ENCODE assay signal across 11 cellular contexts in genomic region chr1:156524481-156524869, GRCh38. TPM values are rescaled to one million over a fixed set of nuclear protein-coding genes. Genes with fewer than 3 reads are reported as not detected.
A peak's percentile ranks its signal among the peaks of the same experiment; 100 is the strongest.
DNase-seq lines count a peak whose midpoint lies in the region; ATAC-seq and TF ChIP-seq lines count a peak whose summit lies in the region.
"Had no signal": no experiment of that assay in that cellular context is flagged by ENCODE, and none has a peak within 500 bp of the region (broad histone marks: within the 10 kb centered on the region; RNA-seq: fewer than 3 reads in every experiment).

No MANE protein-coding gene starts in this region.

- peaks cover 44% of the 10 kb centered on the region for H3K4me1 Mint-ChIP-seq in activated naive CD8-positive, alpha-beta T cell treated with anti-CD3 and anti-CD28 coated beads, Interleukin-2, amount 10 ng/mL, durations not matched to agents 7 days and 5 days
- H3K4me1 Mint-ChIP-seq in type B pancreatic cell (ENCODE audit: unreplicated experiment) = peaks cover 10% of the 10 kb centered on the region
- H3K4me1 Mint-ChIP-seq in endothelial cell (ENCODE audit: unreplicated experiment) = peaks cover 18% of the 10 kb centered on the region

- H3K36me3 Mint-ChIP-seq in activated naive CD8-positive, alpha-beta T cell treated with anti-CD3 and anti-CD28 coated beads, Interleukin-2, amount 10 ng/mL, durations not matched to agents 7 days and 5 days = peaks cover 30% of the 10 kb centered on the region
- peaks cover 16% of the 10 kb centered on the region for H3K36me3 Mint-ChIP-seq in type B pancreatic cell
- peaks cover 19% of the 10 kb centered on the region for H3K36me3 Mint-ChIP-seq in endothelial cell (ENCODE audit: low read depth, unreplicated experiment)

- H3K36me3 ChIP-seq in right atrium auricular region = no peaks in the 10 kb centered on the region

- ATAC-seq in Right ventricle myocardium inferior = peak; percentile 71
- peak; percentile 72 for ATAC-seq in activated naive CD8-positive, alpha-beta T cell treated with anti-CD3 and anti-CD28 coated beads, Interleukin-2, amount 10 ng/mL, durations not matched to agents 7 days and 5 days (ENCODE audit: low read depth)

- CTCF ChIA-PET in HEK293T (lab: Yijun Ruan, JAX) = interaction anchor here (1.3 to 1.9 kb wide), 2 partner anchors 67 to 79 kb away, joined by 4 to 6 read pairs; no protein-coding TSS in a partner anchor

- H3K4me3 ChIP-seq in right atrium auricular region = no peak overlapping the region

- H3K9me3 Mint-ChIP-seq in activated naive CD8-positive, alpha-beta T cell treated with anti-CD3 and anti-CD28 coated beads, Interleukin-2, amount 10 ng/mL, durations not matched to agents 7 days and 5 days = no peaks in the 10 kb centered on the region
- no peaks in the 10 kb centered on the region for H3K9me3 Mint-ChIP-seq in type B pancreatic cell
- no peaks in the 10 kb centered on the region for H3K9me3 Mint-ChIP-seq in endothelial cell (ENCODE audit: unreplicated experiment)

- DNase-seq in Right ventricle myocardium inferior (ENCODE audit: missing footprints) (no peak), right atrium auricular region (ENCODE audit: low spot score) (no peak), MV-4-11 (lab: John Stamatoyannopoulos, UW) (peak; percentile 96), type B pancreatic cell (ENCODE audit: extremely low spot score, unreplicated experiment) (no peak), HEK293T (ENCODE audit: extremely low spot score) (no peak), cerebellar cortex (ENCODE audit: low spot score) (no peak), endothelial cell (ENCODE audit: low spot score) (no peak)
- DNase-seq in activated naive CD8-positive, alpha-beta T cell treated with anti-CD3 and anti-CD28 coated beads, Interleukin-2, amount 10 ng/mL, durations not matched to agents 7 days and 5 days = peak; percentile 42

- H3K27ac Mint-ChIP-seq in activated naive CD8-positive, alpha-beta T cell treated with anti-CD3 and anti-CD28 coated beads, Interleukin-2, amount 10 ng/mL, durations not matched to agents 7 days and 5 days = peak overlapping the region; percentile 97
- H3K27ac Mint-ChIP-seq in type B pancreatic cell (peak overlapping the region; percentile 57), endothelial cell (ENCODE audit: unreplicated experiment) (no peak overlapping the region)

- peaks cover 0 to 13% of the 10 kb centered on the region in 2 donors for H3K4me1 ChIP-seq in right atrium auricular region
- H3K4me1 ChIP-seq: parathyroid adenoma had no signal

- no peak for TF ChIP-seq CTCF in right atrium auricular region (IDR thresholded peaks at IDR 0.05)
- TF ChIP-seq CTCF in type B pancreatic cell (conservative IDR thresholded peaks at IDR 0.05) = no peak
- no peak for TF ChIP-seq CTCF in endothelial cell (IDR thresholded peaks at IDR 0.05; ENCODE audit: unreplicated experiment)

- H3K9me3 ChIP-seq in right atrium auricular region = no peaks in the 10 kb centered on the region

- no peaks in the 10 kb centered on the region for H3K27me3 ChIP-seq in right atrium auricular region

- H3K27me3 Mint-ChIP-seq in activated naive CD8-positive, alpha-beta T cell treated with anti-CD3 and anti-CD28 coated beads, Interleukin-2, amount 10 ng/mL, durations not matched to agents 7 days and 5 days = no peaks in the 10 kb centered on the region
- H3K27me3 Mint-ChIP-seq in type B pancreatic cell (no peaks in the 10 kb centered on the region), endothelial cell (ENCODE audit: unreplicated experiment) (peaks cover 3% of the 10 kb centered on the region)

- POLR2A ChIA-PET in activated naive CD8-positive, alpha-beta T cell treated with anti-CD3 and anti-CD28 coated beads, Interleukin-2, amount 10 ng/mL, durations not matched to agents 7 days and 5 days (lab: Charles Lee) = interaction anchor here (0.5 to 4.2 kb wide), 10 partner anchors 16 to 70 kb away, joined by 3 to 61 read pairs (median 4); partner anchors contain the start of gene MEF2D
- POLR2A ChIA-PET in HEK293T (lab: Yijun Ruan, JAX) = interaction anchor here (1.0 to 2.1 kb wide), 2 partner anchors 19 to 67 kb away, joined by 4 to 8 read pairs; no protein-coding TSS in a partner anchor

- intact Hi-C loops in Right ventricle myocardium inferior (cut with DNase I) = no loop called here

- H3K27ac ChIP-seq in right atrium auricular region = peak overlapping the region in 1 of 2 donors; percentile 9
- H3K27ac ChIP-seq: C4-2B, parathyroid adenoma had no signal

- H3K4me3 Mint-ChIP-seq in activated naive CD8-positive, alpha-beta T cell treated with anti-CD3 and anti-CD28 coated beads, Interleukin-2, amount 10 ng/mL, durations not matched to agents 7 days and 5 days = peak overlapping the region; percentile 83
- H3K4me3 Mint-ChIP-seq in type B pancreatic cell = peak overlapping the region; percentile 36
- H3K4me3 Mint-ChIP-seq in endothelial cell (ENCODE audit: unreplicated experiment) = no peak overlapping the region

TF ChIP-seq in HEK293T, 16 proteins besides CTCF, POLR2A, EP300 and RAD21:
- TF ChIP-seq BHLHE40 (IDR thresholded peaks at IDR 0.05; ENCODE audit: borderline replicate concordance) (no peak), FOXA1 (IDR thresholded peaks at IDR 0.05) (no peak), SUZ12 (IDR thresholded peaks at IDR 0.05) (no peak), FOXK2 (IDR thresholded peaks at IDR 0.05) (no peak), ARNT (IDR thresholded peaks at IDR 0.05) (no peak), HDGF (IDR thresholded peaks at IDR 0.05; ENCODE audit: borderline replicate concordance) (no peak), ELF4 (IDR thresholded peaks at IDR 0.05) (no peak), L3MBTL2 (conservative IDR thresholded peaks at IDR 0.05) (no peak), LEF1 (IDR thresholded peaks at IDR 0.05; ENCODE audit: borderline replicate concordance) (no peak), CTBP1 (IDR thresholded peaks at IDR 0.05; ENCODE audit: borderline replicate concordance) (no peak), TARDBP (IDR thresholded peaks at IDR 0.05) (no peak), PKNOX1 (IDR thresholded peaks at IDR 0.05) (no peak), FOXM1 (IDR thresholded peaks at IDR 0.05; ENCODE audit: borderline replicate concordance) (no peak), ZNF384 (IDR thresholded peaks at IDR 0.05) (no peak), SP1 (IDR thresholded peaks at IDR 0.05) (no peak), NFRKB (IDR thresholded peaks at IDR 0.05) (no peak)

RNA-seq across cellular contexts. Expression of gene MEF2D, which starts 23.9 kb away (rescaled TPM):
- total RNA-seq in Right ventricle myocardium inferior = 99.7 TPM
- 100 to 1,000 TPM in 1 of 2 donors, 10 to 100 TPM in 1; 80.1 to 104 TPM for total RNA-seq in right atrium auricular region
- 10 to 100 TPM; 52.4 to 54.4 TPM for total RNA-seq in activated naive CD8-positive, alpha-beta T cell treated with anti-CD3 and anti-CD28 coated beads, Interleukin-2, amount 10 ng/mL, durations not matched to agents 7 days and 5 days
- 20.7 and 26.1 TPM in 2 replicates for total RNA-seq in type B pancreatic cell (ENCODE audit: low replicate concordance)
- 45.2 TPM for total RNA-seq in endothelial cell (ENCODE audit: unreplicated experiment)

RNA-seq across cellular contexts. Expression of gene IQGAP3, which starts 47.9 kb away (rescaled TPM):
- total RNA-seq in Right ventricle myocardium inferior = 1.2 TPM
- 1 to 10 TPM in 1 of 2 donors, not detected in 1; 1.0 TPM for total RNA-seq in right atrium auricular region
- 10 to 100 TPM; 26.1 to 30.3 TPM for total RNA-seq in activated naive CD8-positive, alpha-beta T cell treated with anti-CD3 and anti-CD28 coated beads, Interleukin-2, amount 10 ng/mL, durations not matched to agents 7 days and 5 days
- 17.6 and 35.3 TPM in 2 replicates for total RNA-seq in type B pancreatic cell (ENCODE audit: low replicate concordance)
- 13.1 TPM for total RNA-seq in endothelial cell (ENCODE audit: unreplicated experiment)

RNA-seq across cellular contexts. Expression of gene TTC24, which starts 55.0 kb away (rescaled TPM):
- total RNA-seq in Right ventricle myocardium inferior (not detected), right atrium auricular region (not detected), type B pancreatic cell (ENCODE audit: low replicate concordance) (not detected in 2 replicates), endothelial cell (ENCODE audit: unreplicated experiment) (not detected)
- 10 to 100 TPM; 22.7 to 24.1 TPM for total RNA-seq in activated naive CD8-positive, alpha-beta T cell treated with anti-CD3 and anti-CD28 coated beads, Interleukin-2, amount 10 ng/mL, durations not matched to agents 7 days and 5 days
- total RNA-seq: RPMI7951 had no signal

Comparison
In these comparisons a context has a peak if more than half of its experiments do, and no peak if none do; other contexts are left out.
1. DNase-seq: peak in MV-4-11 (single experiment) and activated naive CD8-positive, alpha-beta T cell treated with anti-CD3 and anti-CD28 coated beads, Interleukin-2, amount 10 ng/mL, durations not matched to agents 7 days and 5 days (single experiment); none in Right ventricle myocardium inferior (single experiment), right atrium auricular region (single experiment), type B pancreatic cell (single experiment), HEK293T (single experiment), cerebellar cortex (single experiment) and endothelial cell (single experiment).
2. RNA of gene TTC24, which starts 55.0 kb away (total RNA-seq): 22.7 to 24.1 TPM in activated naive CD8-positive, alpha-beta T cell treated with anti-CD3 and anti-CD28 coated beads, Interleukin-2, amount 10 ng/mL, durations not matched to agents 7 days and 5 days; not detected in endothelial cell (single experiment), not detected in Right ventricle myocardium inferior (single experiment), not detected in right atrium auricular region and not detected in type B pancreatic cell; every median in the first group is over 10 times any median in the second.